Comparison of ENCODE assay signal across 8 cellular contexts in genomic region chr14:102594514-102595175, GRCh38. TPM values are rescaled to one million over a fixed set of nuclear protein-coding genes. Genes with fewer than 3 reads are reported as not detected.
A peak's percentile ranks its signal among the peaks of the same experiment; 100 is the strongest.
DNase-seq lines count a peak whose midpoint lies in the region; TF ChIP-seq lines count a peak whose summit lies in the region.

No MANE protein-coding gene starts in this region.

- no peaks in the 10 kb centered on the region for H4K20me1 ChIP-seq in neural cell (ENCODE audit: insufficient read depth)

- peak overlapping the region in 2 of 4 donors; percentile 92 to 95 for H3K4me3 ChIP-seq in Peyer's patch
- peak overlapping the region; percentile 92 for H3K4me3 ChIP-seq in neural cell (ENCODE audit: low read length)
- peak overlapping the region in 2 of 4 donors; percentile 86 to 98 for H3K4me3 ChIP-seq in tibial nerve

- H3K36me3 ChIP-seq in Peyer's patch (no peaks in the 10 kb centered on the region), neural cell (ENCODE audit: insufficient read depth, low read length) (no peaks in the 10 kb centered on the region), tibial nerve (no peaks in the 10 kb centered on the region)

- H2AFZ ChIP-seq in neural cell (ENCODE audit: low read depth, low read length) = no peak overlapping the region

- H3K9me3 Mint-ChIP-seq in activated T-helper 1 cell treated with anti-CD3 and anti-CD28 coated beads, Interleukin-12 subunit alpha, Interleukin-12 subunit beta, Interleukin-2, Interleukin-4 antibody, amounts not matched to agents 30 ng/mL and 10 ng/mL and 1 ng/mL, durations not matched to agents 14 hours and 24 hours and 36 hours = no peaks in the 10 kb centered on the region

- no peaks in the 10 kb centered on the region for H3K9me2 ChIP-seq in neural cell (ENCODE audit: insufficient read depth, low read length)

- no peaks in the 10 kb centered on the region for H3K27me3 Mint-ChIP-seq in activated T-helper 1 cell treated with anti-CD3 and anti-CD28 coated beads, Interleukin-12 subunit alpha, Interleukin-12 subunit beta, Interleukin-2, Interleukin-4 antibody, amounts not matched to agents 30 ng/mL and 10 ng/mL and 1 ng/mL, durations not matched to agents 14 hours and 24 hours and 36 hours (ENCODE audit: insufficient read depth)

- no peak for TF ChIP-seq RAD21 in neural cell (conservative IDR thresholded peaks at IDR 0.05)

- H3K27me3 ChIP-seq in Peyer's patch = no peaks in the 10 kb centered on the region
- no peaks in the 10 kb centered on the region for H3K27me3 ChIP-seq in neural cell (ENCODE audit: insufficient read depth, low read depth, low read length)
- H3K27me3 ChIP-seq in tibial nerve = no peaks in the 10 kb centered on the region

- H3K79me2 ChIP-seq in neural cell (replicated peaks; ENCODE audit: insufficient read depth, low read length) = peaks cover 30% of the 10 kb centered on the region

- 30 to 33% methylated on average over 7 of the region's 7 CpGs for WGBS in tibial nerve, 2 donors

- H3K4me3 Mint-ChIP-seq in activated T-helper 1 cell treated with anti-CD3 and anti-CD28 coated beads, Interleukin-12 subunit alpha, Interleukin-12 subunit beta, Interleukin-2, Interleukin-4 antibody, amounts not matched to agents 30 ng/mL and 10 ng/mL and 1 ng/mL, durations not matched to agents 14 hours and 24 hours and 36 hours = peak overlapping the region; percentile 85

- DNase-seq in DMS153 treated with DMSO at 0.1 percent for 48 hours (lab: John Stamatoyannopoulos, UW; ENCODE audit: unreplicated experiment) (peak; percentile 3), DMS153 (lab: John Stamatoyannopoulos, UW) (no peak), Kasumi-1 (lab: John Stamatoyannopoulos, UW) (peak; percentile 89 to 95), Peyer's patch (peak; percentile 58 to 92 (median 82)), fibroblast of the conjunctiva (ENCODE audit: low read depth) (peak; percentile 39), tibial nerve (ENCODE audit: low spot score in 2 of 2) (peak; percentile 49 to 77)
- peak; percentile 37 for DNase-seq in activated T-helper 1 cell treated with anti-CD3 and anti-CD28 coated beads, Interleukin-12 subunit alpha, Interleukin-12 subunit beta, Interleukin-2, Interleukin-4 antibody, amounts not matched to agents 30 ng/mL and 10 ng/mL and 1 ng/mL, durations not matched to agents 14 hours and 24 hours and 36 hours (ENCODE audit: low spot score)

- peaks cover 0 to 27% (median 4%) of the 10 kb centered on the region in 4 donors for H3K4me1 ChIP-seq in Peyer's patch
- peaks cover 0 to 35% (median 8%) of the 10 kb centered on the region in 4 donors for H3K4me1 ChIP-seq in tibial nerve

- peak overlapping the region; percentile 74 for H3K4me2 ChIP-seq in neural cell (ENCODE audit: low read length)

- peak overlapping the region; percentile 59 for H3K9ac ChIP-seq in neural cell (ENCODE audit: low read length)

- no peaks in the 10 kb centered on the region for H3F3A ChIP-seq in neural cell (ENCODE audit: insufficient read depth, low read length, poor library complexity, severe bottlenecking)

- TF ChIP-seq POLR2A in Peyer's patch (IDR thresholded peaks at IDR 0.05) = no peak
- TF ChIP-seq POLR2A in tibial nerve (IDR thresholded peaks at IDR 0.05) = no peak

- TF ChIP-seq EP300 in neural cell (conservative IDR thresholded peaks at IDR 0.05; ENCODE audit: poor library complexity, severe bottlenecking) (no peak), tibial nerve (IDR thresholded peaks at IDR 0.05) (no peak)

- peaks cover 11% of the 10 kb centered on the region for H3K36me3 Mint-ChIP-seq in activated T-helper 1 cell treated with anti-CD3 and anti-CD28 coated beads, Interleukin-12 subunit alpha, Interleukin-12 subunit beta, Interleukin-2, Interleukin-4 antibody, amounts not matched to agents 30 ng/mL and 10 ng/mL and 1 ng/mL, durations not matched to agents 14 hours and 24 hours and 36 hours (ENCODE audit: low read depth)

- peaks cover 18% of the 10 kb centered on the region for H3K4me1 Mint-ChIP-seq in activated T-helper 1 cell treated with anti-CD3 and anti-CD28 coated beads, Interleukin-12 subunit alpha, Interleukin-12 subunit beta, Interleukin-2, Interleukin-4 antibody, amounts not matched to agents 30 ng/mL and 10 ng/mL and 1 ng/mL, durations not matched to agents 14 hours and 24 hours and 36 hours (ENCODE audit: low read depth)

- H3K27ac ChIP-seq in Peyer's patch = peak overlapping the region in 1 of 4 donors; percentile 100
- H3K27ac ChIP-seq in neural cell (ENCODE audit: low read length) = no peak overlapping the region
- peak overlapping the region in 2 of 4 donors; percentile 96 to 97 for H3K27ac ChIP-seq in tibial nerve

- H3K9me3 ChIP-seq in Peyer's patch = no peaks in the 10 kb centered on the region
- no peaks in the 10 kb centered on the region for H3K9me3 ChIP-seq in neural cell (ENCODE audit: low read length)
- no peaks in the 10 kb centered on the region for H3K9me3 ChIP-seq in tibial nerve

- intact Hi-C loops in activated T-helper 1 cell treated with anti-CD3 and anti-CD28 coated beads, Interleukin-12 subunit alpha, Interleukin-12 subunit beta, Interleukin-2, Interleukin-4 antibody, amounts not matched to agents 30 ng/mL and 10 ng/mL and 1 ng/mL, durations not matched to agents 14 hours and 24 hours and 36 hours (cut with micrococcal nuclease) = loop anchor here (5.0 kb wide), 3 partner anchors 277 to 772 kb away; partner anchors contain the start of genes EIF5 and ZNF839

- TF ChIP-seq CTCF in Peyer's patch (IDR thresholded peaks at IDR 0.05) (peak; percentile 76 to 95 (median 90)), neural cell (IDR thresholded peaks at IDR 0.05; ENCODE audit: poor library complexity, severe bottlenecking) (peak; percentile 65), tibial nerve (IDR thresholded peaks at IDR 0.05) (peak; percentile 65 to 84 (median 70))

- H3K27ac Mint-ChIP-seq in activated T-helper 1 cell treated with anti-CD3 and anti-CD28 coated beads, Interleukin-12 subunit alpha, Interleukin-12 subunit beta, Interleukin-2, Interleukin-4 antibody, amounts not matched to agents 30 ng/mL and 10 ng/mL and 1 ng/mL, durations not matched to agents 14 hours and 24 hours and 36 hours = peak overlapping the region; percentile 70

TF ChIP-seq in neural cell, 6 proteins besides CTCF, POLR2A, EP300 and RAD21:
- TF ChIP-seq TAF1 (IDR thresholded peaks at IDR 0.05; ENCODE audit: low read depth) (no peak), MXI1 (conservative IDR thresholded peaks at IDR 0.05; ENCODE audit: poor library complexity, severe bottlenecking) (no peak), POLR2AphosphoS5 (IDR thresholded peaks at IDR 0.05) (no peak), EZH2 (IDR thresholded peaks at IDR 0.05; ENCODE audit: borderline replicate concordance, insufficient read depth, low read length, poor library complexity, severe bottlenecking) (no peak), SMC3 (conservative IDR thresholded peaks at IDR 0.05; ENCODE audit: poor library complexity) (no peak), REST (IDR thresholded peaks at IDR 0.05; ENCODE audit: borderline replicate concordance) (no peak)

RNA-seq across cellular contexts. Expression of gene RCOR1, which starts 2.2 kb away (rescaled TPM):
- 10 to 100 TPM; 16.5 to 26.3 (median 21.1) TPM for total RNA-seq in Peyer's patch
- 23.9 and 25.2 TPM in 2 replicates for total RNA-seq in activated T-helper 1 cell treated with anti-CD3 and anti-CD28 coated beads, Interleukin-12 subunit alpha, Interleukin-12 subunit beta, Interleukin-2, Interleukin-4 antibody, amounts not matched to agents 30 ng/mL and 10 ng/mL and 1 ng/mL, durations not matched to agents 14 hours and 24 hours and 36 hours
- 7.4 and 10.4 TPM in 2 replicates for polyA plus RNA-seq in neural cell
- polyA minus RNA-seq in neural cell = 12.5 and 14.6 TPM in 2 replicates
- total RNA-seq in tibial nerve = 10 to 100 TPM in 2 of 4 donors, 1 to 10 TPM in 2; 6.3 to 12.8 (median 10.0) TPM
